12 cellular contexts compared by ENCODE assay signal in the genomic region with DNA sequence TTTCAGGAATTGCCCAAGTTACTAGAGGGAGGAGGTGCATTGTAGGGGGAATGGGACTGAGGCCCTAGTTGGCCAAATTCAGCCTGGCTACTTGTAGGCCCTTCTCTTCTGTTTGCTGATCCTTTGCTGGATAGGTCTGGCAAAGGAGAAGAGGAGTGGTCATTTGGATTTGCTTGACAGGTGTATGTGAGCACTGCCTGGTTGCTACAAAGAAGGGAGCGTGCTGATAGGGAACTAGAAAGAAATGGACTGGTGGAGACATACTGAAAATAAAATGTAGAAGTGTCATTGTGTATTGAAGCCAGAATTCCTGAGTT. TPM values are rescaled to one million over a fixed set of nuclear protein-coding genes. Genes with fewer than 3 reads are reported as not detected.
DNase-seq lines count a peak whose midpoint lies in the region; ATAC-seq and TF ChIP-seq lines count a peak whose summit lies in the region.
"Had no signal": no experiment of that assay in that cellular context is flagged by ENCODE, and none has a peak within 500 bp of the region (broad histone marks: within the 10 kb centered on the region; RNA-seq: fewer than 3 reads in every experiment).

No MANE protein-coding gene starts in this region.

- no peak overlapping the region for H2AFZ ChIP-seq in ACC112 (ENCODE audit: low read length, unreplicated experiment)

- no peak for ATAC-seq in CD8-positive, alpha-beta T cell
- ATAC-seq in HG02852 (IDR thresholded peaks at IDR 0.05; ENCODE audit: unreplicated experiment) = no peak

- no peak overlapping the region for H3K27ac Mint-ChIP-seq in CD8-positive, alpha-beta T cell
- H3K27ac Mint-ChIP-seq in activated CD4-positive, alpha-beta memory T cell treated with anti-CD3 and anti-CD28 coated beads, Interleukin-2, amount 10 ng/mL, durations not matched to agents 7 days and 5 days = peak overlapping the region; percentile 11
- H3K27ac Mint-ChIP-seq in mesothelial cell of epicardium = peak overlapping the region; percentile 5

- H3K27ac ChIP-seq in ACC112 (ENCODE audit: low read depth, low read length) = no peak overlapping the region
- no peak overlapping the region for H3K27ac ChIP-seq in CD8-positive, alpha-beta T cell (ENCODE audit: low read depth, low read length)

- no peaks in the 10 kb centered on the region for H3K27me3 Mint-ChIP-seq in CD8-positive, alpha-beta T cell (ENCODE audit: low read depth)
- no peaks in the 10 kb centered on the region for H3K27me3 Mint-ChIP-seq in activated CD4-positive, alpha-beta memory T cell treated with anti-CD3 and anti-CD28 coated beads, Interleukin-2, amount 10 ng/mL, durations not matched to agents 7 days and 5 days
- no peaks in the 10 kb centered on the region for H3K27me3 Mint-ChIP-seq in mesothelial cell of epicardium (ENCODE audit: low read depth)

- POLR2A ChIA-PET in CD8-positive, alpha-beta T cell (lab: Charles Lee) = interaction anchor here (1.2 kb wide), 1 partner anchor 108 kb away, joined by 4 read pairs; the partner anchor contains the start of gene NFKBIA
- POLR2A ChIA-PET in activated CD4-positive, alpha-beta memory T cell treated with anti-CD3 and anti-CD28 coated beads, Interleukin-2, amount 10 ng/mL, durations not matched to agents 7 days and 5 days (lab: Charles Lee) = interaction anchor here (1.3 to 7.4 kb wide), 3 partner anchors 9 to 172 kb away, joined by 3 to 155 read pairs (median 6); partner anchors contain the start of gene NFKBIA

- intact Hi-C loops in CD8-positive, alpha-beta T cell (cut with DNase I, micrococcal nuclease) = loop anchor here in 1 of 2 experiments (10.0 kb wide), 1 partner anchor 49 kb away; no protein-coding TSS in a partner anchor

- peaks cover 83% of the 10 kb centered on the region for H3K79me2 ChIP-seq in ACC112 (ENCODE audit: control insufficient read depth, insufficient read depth, low read length, unreplicated experiment)

- TF ChIP-seq CTCF in CD8-positive, alpha-beta T cell (IDR thresholded peaks at IDR 0.05) = no peak
- TF ChIP-seq CTCF in mesothelial cell of epicardium (IDR thresholded peaks at IDR 0.05; ENCODE audit: unreplicated experiment) = no peak

- H3K4me1 Mint-ChIP-seq in CD8-positive, alpha-beta T cell (ENCODE audit: low read depth) = peaks cover 66% of the 10 kb centered on the region
- H3K4me1 Mint-ChIP-seq in activated CD4-positive, alpha-beta memory T cell treated with anti-CD3 and anti-CD28 coated beads, Interleukin-2, amount 10 ng/mL, durations not matched to agents 7 days and 5 days = peaks cover 50% of the 10 kb centered on the region
- peaks cover 32% of the 10 kb centered on the region for H3K4me1 Mint-ChIP-seq in mesothelial cell of epicardium

- no peaks in the 10 kb centered on the region for H3K9me3 ChIP-seq in CD8-positive, alpha-beta T cell (ENCODE audit: low read length)

- peak overlapping the region; percentile 20 for H3K4me3 Mint-ChIP-seq in CD8-positive, alpha-beta T cell
- H3K4me3 Mint-ChIP-seq in activated CD4-positive, alpha-beta memory T cell treated with anti-CD3 and anti-CD28 coated beads, Interleukin-2, amount 10 ng/mL, durations not matched to agents 7 days and 5 days = peak overlapping the region; percentile 10
- H3K4me3 Mint-ChIP-seq in mesothelial cell of epicardium = no peak overlapping the region

- no peak for DNase-seq in CD8-positive, alpha-beta T cell
- no peak for DNase-seq in activated CD4-positive, alpha-beta memory T cell treated with anti-CD3 and anti-CD28 coated beads, Interleukin-2, amount 10 ng/mL, durations not matched to agents 7 days and 5 days
- DNase-seq in mesothelial cell of epicardium (ENCODE audit: low spot score in 2 of 2, unreplicated experiment in 2 of 2) (no peak), germinal center (ENCODE audit: low spot score) (no peak), medulla oblongata (ENCODE audit: extremely low spot score) (no peak), dedifferentiated amniotic fluid mesenchymal stem cell (ENCODE audit: extremely low spot score) (no peak)
- DNase-seq: activated CD8-positive, alpha-beta memory T cell treated with anti-CD3 and anti-CD28 coated beads, Interleukin-2, amount 50 U/mL, for 4 hours; DMS153; islet precursor cell; NCI-H1930 had no signal

- no peaks in the 10 kb centered on the region for H3K36me3 ChIP-seq in ACC112 (ENCODE audit: insufficient read depth, low read length)
- H3K36me3 ChIP-seq in CD8-positive, alpha-beta T cell (ENCODE audit: insufficient read depth, low read length) = no peaks in the 10 kb centered on the region

- H3K27me3 ChIP-seq in ACC112 (ENCODE audit: insufficient read depth, low read length) = no peaks in the 10 kb centered on the region
- H3K27me3 ChIP-seq in CD8-positive, alpha-beta T cell (ENCODE audit: insufficient read depth, low read length) = no peaks in the 10 kb centered on the region

- peaks cover 33% of the 10 kb centered on the region for H3K36me3 Mint-ChIP-seq in CD8-positive, alpha-beta T cell
- H3K36me3 Mint-ChIP-seq in activated CD4-positive, alpha-beta memory T cell treated with anti-CD3 and anti-CD28 coated beads, Interleukin-2, amount 10 ng/mL, durations not matched to agents 7 days and 5 days (ENCODE audit: low read depth) = peaks cover 26% of the 10 kb centered on the region
- peaks cover 4% of the 10 kb centered on the region for H3K36me3 Mint-ChIP-seq in mesothelial cell of epicardium

- CTCF ChIA-PET in CD8-positive, alpha-beta T cell (lab: Charles Lee) = interaction anchor here (1.2 kb wide), 1 partner anchor 118 kb away, joined by 3 read pairs; no protein-coding TSS in a partner anchor
- CTCF ChIA-PET in activated CD4-positive, alpha-beta memory T cell treated with anti-CD3 and anti-CD28 coated beads, Interleukin-2, amount 10 ng/mL, durations not matched to agents 7 days and 5 days (lab: Charles Lee) = interaction anchor here (1.2 to 1.7 kb wide), 3 partner anchors 11 to 109 kb away, joined by 3 to 6 read pairs (median 3); partner anchors contain the start of gene NFKBIA

- no peaks in the 10 kb centered on the region for H3K9me3 Mint-ChIP-seq in CD8-positive, alpha-beta T cell
- H3K9me3 Mint-ChIP-seq in activated CD4-positive, alpha-beta memory T cell treated with anti-CD3 and anti-CD28 coated beads, Interleukin-2, amount 10 ng/mL, durations not matched to agents 7 days and 5 days = no peaks in the 10 kb centered on the region
- H3K9me3 Mint-ChIP-seq in mesothelial cell of epicardium = no peaks in the 10 kb centered on the region

- H3K4me3 ChIP-seq in ACC112 (ENCODE audit: low read depth, low read length) = peak overlapping the region; percentile 21; the same call in 1 of the 2 replicates
- H3K4me3 ChIP-seq in CD8-positive, alpha-beta T cell (ENCODE audit: low read depth, low read length) = no peak overlapping the region

- H3K4me1 ChIP-seq in ACC112 (ENCODE audit: control insufficient read depth, insufficient read depth, low read length, unreplicated experiment) = peaks cover 30% of the 10 kb centered on the region
- peaks cover 50% of the 10 kb centered on the region for H3K4me1 ChIP-seq in CD8-positive, alpha-beta T cell (ENCODE audit: insufficient read depth, low read length)

RNA-seq across cellular contexts. Expression of gene PSMA6, which starts 3.6 kb away (rescaled TPM):
- 10 to 100 TPM; 72.3 to 78.9 TPM for total RNA-seq in CD8-positive, alpha-beta T cell
- 100 to 1,000 TPM; 235 to 242 TPM for total RNA-seq in activated CD4-positive, alpha-beta memory T cell treated with anti-CD3 and anti-CD28 coated beads, Interleukin-2, amount 10 ng/mL, durations not matched to agents 7 days and 5 days
- 155 to 156 TPM (median 156 TPM) in 3 replicates for total RNA-seq in mesothelial cell of epicardium
